Comparison of ENCODE assay signal across 31 cellular contexts in the genomic region with DNA sequence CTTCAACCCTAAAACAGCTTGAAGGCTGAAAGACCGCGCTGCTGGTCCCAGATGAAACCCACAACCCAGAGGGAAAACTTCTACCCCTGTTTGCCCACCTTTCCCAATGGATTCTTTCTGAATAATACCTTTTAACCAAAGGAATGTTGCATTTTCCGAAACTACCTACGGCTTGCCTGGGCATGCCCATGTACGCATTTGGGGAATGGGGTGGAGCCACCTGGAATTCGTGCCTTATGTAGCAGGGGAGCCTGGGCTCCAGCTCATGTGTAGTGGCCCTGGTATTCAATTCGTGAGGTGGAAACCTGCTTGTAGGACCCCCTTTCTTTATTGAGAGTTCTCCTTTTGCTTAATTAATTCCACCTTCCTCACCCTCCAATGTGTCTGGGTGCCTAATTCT.
"Had no signal": no experiment of that assay in that cellular context is flagged by ENCODE, and none has a peak within 500 bp of the region (broad histone marks: within the 10 kb centered on the region; RNA-seq: fewer than 3 reads in every experiment).

No MANE protein-coding gene starts in this region.

- ATAC-seq: left cardiac atrium; left ventricle myocardium superior; psoas muscle; stimulated activated memory B cell treated with anti-CD40 and anti-IgM and Interleukin-4, amounts not matched to agents 10 μg/mL and 1 μg/mL and 100 μg/mL, for 72 hours; stimulated activated naive CD8-positive, alpha-beta T cell treated with anti-CD3 and anti-CD28 coated beads, Interleukin-15, amount 100 ng/mL, for 72 hours had no signal

- H3K4me1 ChIP-seq: esophagus squamous epithelium, parathyroid adenoma, psoas muscle, upper lobe of left lung, vagina had no signal

- H3K4me2 ChIP-seq: smooth muscle cell had no signal

- H3K4me3 Mint-ChIP-seq: activated naive CD4-positive, alpha-beta T cell treated with anti-CD3 and anti-CD28 coated beads for 36 hours; activated naive CD8-positive, alpha-beta T cell treated with anti-CD3 and anti-CD28 coated beads for 36 hours; dendritic cell treated with granulocyte-macrophage colony-stimulating factor and Interleukin-4, amounts not matched to agents 40 ng/mL and 50 ng/mL, for 4 days; mesothelial cell of epicardium; naive B cell; stimulated activated memory B cell treated with anti-CD40 and anti-IgM and Interleukin-4, amounts not matched to agents 10 μg/mL and 1 μg/mL and 100 μg/mL, for 72 hours; stimulated activated naive CD8-positive, alpha-beta T cell treated with anti-CD3 and anti-CD28 coated beads, Interleukin-15, amount 100 ng/mL, for 72 hours; T-helper 2 cell treated with Interferon-gamma antibody and Interleukin-4, amounts not matched to agents 5 μg/mL and 100 μg/mL, for 36 hours had no signal

- H3K9me3 Mint-ChIP-seq: activated naive CD4-positive, alpha-beta T cell treated with anti-CD3 and anti-CD28 coated beads for 36 hours; activated naive CD8-positive, alpha-beta T cell treated with anti-CD3 and anti-CD28 coated beads for 36 hours; dendritic cell treated with granulocyte-macrophage colony-stimulating factor and Interleukin-4, amounts not matched to agents 40 ng/mL and 50 ng/mL, for 4 days; T-helper 2 cell treated with Interferon-gamma antibody and Interleukin-4, amounts not matched to agents 5 μg/mL and 100 μg/mL, for 36 hours had no signal

- H3K27ac ChIP-seq: brain microvascular endothelial cell, epithelial cell of prostate, esophagus squamous epithelium, parathyroid adenoma, psoas muscle, upper lobe of left lung, vagina had no signal

- H3K79me2 ChIP-seq: parathyroid adenoma had no signal

- DNase-seq: activated CD4-positive, alpha-beta T cell treated with anti-CD3 and anti-CD28 coated beads for 48 hours; activated CD4-positive, alpha-beta T cell treated with anti-CD3 and anti-CD28 coated beads, Interleukin-2, amount 50 U/mL, for 48 hours; activated CD8-positive, alpha-beta memory T cell treated with anti-CD3 and anti-CD28 coated beads for 24 hours; activated effector memory CD4-positive, alpha-beta T cell treated with Interleukin-2 at 50 U/mL for 16 hours; activated naive CD4-positive, alpha-beta T cell treated with anti-CD3 and anti-CD28 coated beads for 36 hours; activated naive CD8-positive, alpha-beta T cell treated with anti-CD3 and anti-CD28 coated beads for 36 hours; brain microvascular endothelial cell; central memory CD4-positive, alpha-beta T cell; effector CD4-positive, alpha-beta T cell; esophagus squamous epithelium; islet precursor cell; left cardiac atrium; left ventricle myocardium superior; naive B cell; occipital lobe; psoas muscle; stimulated activated CD4-positive, alpha-beta T cell treated with anti-CD3 and anti-CD28 coated beads, Interleukin-1b, Interleukin-23, amount 100 ng/mL, for 48 hours; stimulated activated CD4-positive, alpha-beta T cell treated with anti-CD3 and anti-CD28 coated beads, Interleukin-4, amount 100 ng/mL, for 4 hours; stimulated activated CD8-positive, alpha-beta memory T cell treated with anti-CD3 and anti-CD28 coated beads, Interleukin-4, amount 100 ng/mL, for 48 hours; stimulated activated naive CD8-positive, alpha-beta T cell treated with anti-CD3 and anti-CD28 coated beads, Interleukin-15, amount 100 ng/mL, for 72 hours; substantia nigra; T-helper 1 cell; upper lobe of left lung had no signal

- H2AFZ ChIP-seq: parathyroid adenoma had no signal

- H3K27me3 Mint-ChIP-seq: activated naive CD8-positive, alpha-beta T cell treated with anti-CD3 and anti-CD28 coated beads for 36 hours; dendritic cell treated with granulocyte-macrophage colony-stimulating factor and Interleukin-4, amounts not matched to agents 40 ng/mL and 50 ng/mL, for 4 days; naive B cell; stimulated activated memory B cell treated with anti-CD40 and anti-IgM and Interleukin-4, amounts not matched to agents 10 μg/mL and 1 μg/mL and 100 μg/mL, for 72 hours; stimulated activated naive CD8-positive, alpha-beta T cell treated with anti-CD3 and anti-CD28 coated beads, Interleukin-15, amount 100 ng/mL, for 72 hours had no signal

- H3K27me3 ChIP-seq: brain microvascular endothelial cell, esophagus squamous epithelium, upper lobe of left lung, vagina had no signal

- H3K9ac ChIP-seq: parathyroid adenoma had no signal

- H3K27ac Mint-ChIP-seq: activated naive CD4-positive, alpha-beta T cell treated with anti-CD3 and anti-CD28 coated beads for 36 hours; activated naive CD8-positive, alpha-beta T cell treated with anti-CD3 and anti-CD28 coated beads for 36 hours; dendritic cell treated with granulocyte-macrophage colony-stimulating factor and Interleukin-4, amounts not matched to agents 40 ng/mL and 50 ng/mL, for 4 days; mesothelial cell of epicardium; naive B cell; stimulated activated memory B cell treated with anti-CD40 and anti-IgM and Interleukin-4, amounts not matched to agents 10 μg/mL and 1 μg/mL and 100 μg/mL, for 72 hours; T-helper 2 cell treated with Interferon-gamma antibody and Interleukin-4, amounts not matched to agents 5 μg/mL and 100 μg/mL, for 36 hours had no signal

- H3K4me1 Mint-ChIP-seq: activated naive CD8-positive, alpha-beta T cell treated with anti-CD3 and anti-CD28 coated beads for 36 hours; mesothelial cell of epicardium; naive B cell; stimulated activated memory B cell treated with anti-CD40 and anti-IgM and Interleukin-4, amounts not matched to agents 10 μg/mL and 1 μg/mL and 100 μg/mL, for 72 hours; stimulated activated naive CD8-positive, alpha-beta T cell treated with anti-CD3 and anti-CD28 coated beads, Interleukin-15, amount 100 ng/mL, for 72 hours had no signal

- H3K4me3 ChIP-seq: esophagus squamous epithelium, psoas muscle, smooth muscle cell, upper lobe of left lung, vagina had no signal

- H3K36me3 Mint-ChIP-seq: activated naive CD8-positive, alpha-beta T cell treated with anti-CD3 and anti-CD28 coated beads for 36 hours; mesothelial cell of epicardium; naive B cell; stimulated activated memory B cell treated with anti-CD40 and anti-IgM and Interleukin-4, amounts not matched to agents 10 μg/mL and 1 μg/mL and 100 μg/mL, for 72 hours had no signal

- H3K9me3 ChIP-seq: esophagus squamous epithelium, psoas muscle, upper lobe of left lung, vagina had no signal

- H3K36me3 ChIP-seq: brain microvascular endothelial cell, esophagus squamous epithelium, upper lobe of left lung, vagina had no signal
